ENCODE assay signal across 22 cellular contexts in genomic region chr3:185490241-185490640, GRCh38.
"Had no signal": no experiment of that assay in that cellular context is flagged by ENCODE, and none has a peak within 500 bp of the region (broad histone marks: within the 10 kb centered on the region; RNA-seq: fewer than 3 reads in every experiment).

No MANE protein-coding gene starts in this region.

- H3K9me3 ChIP-seq: SJSA1 had no signal

- H3K4me1 ChIP-seq: SJSA1 had no signal

- H3K4me3 ChIP-seq: SJSA1, SK-N-MC had no signal

- H3K27ac ChIP-seq: HL-60, SJSA1, SK-N-MC had no signal

- H3K27me3 ChIP-seq: SJSA1 had no signal

- DNase-seq: KBM-7, MV-4-11, NCI-H1048, NCI-H1105, NCI-H1417, NCI-H1436 treated with DMSO at 0.1 percent for 48 hours, NCI-H1694 treated with DMSO at 0.1 percent for 48 hours, NCI-H1930, NCI-H2081, NCI-H2171, NCI-H226, NCI-H446, NCI-H510A, NCI-H524 treated with DMSO at 0.1 percent for 48 hours, NCI-H69, NCI-H774, Right ventricle myocardium superior, RPMI8226, SIG-M5 had no signal
